20 cellular contexts compared by ENCODE assay signal in the genomic region with DNA sequence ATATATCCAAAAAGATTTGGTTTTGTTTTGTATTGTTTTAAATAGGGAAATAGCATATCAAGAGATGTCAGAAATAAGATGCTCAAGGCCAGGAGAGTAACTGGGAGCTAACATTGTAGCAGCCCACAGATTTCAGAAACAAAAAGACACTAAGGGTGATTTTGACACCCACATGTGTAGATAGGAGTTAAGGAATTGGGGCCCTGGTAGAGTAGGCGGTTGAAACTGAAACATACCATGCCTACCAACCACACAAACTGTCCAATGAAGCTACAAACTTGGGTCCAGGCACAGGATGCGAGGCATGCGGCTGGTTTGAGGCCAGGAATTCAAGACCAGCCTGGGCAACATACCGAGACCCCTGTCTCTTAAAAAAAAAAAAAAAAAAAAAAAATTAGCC. TPM values are rescaled to one million over a fixed set of nuclear protein-coding genes. Genes with fewer than 3 reads are reported as not detected.
"Had no signal": no experiment of that assay in that cellular context is flagged by ENCODE, and none has a peak within 500 bp of the region (broad histone marks: within the 10 kb centered on the region; RNA-seq: fewer than 3 reads in every experiment).

No MANE protein-coding gene starts in this region.

- ATAC-seq: activated T-cell treated with anti-CD3 and anti-CD28 coated beads, Interleukin-2, amount 50 U/mL, for 4 hours; right lobe of liver had no signal

- H3K36me3 ChIP-seq: brain microvascular endothelial cell, left ventricle myocardium inferior, prostate gland, right lobe of liver, thoracic aorta had no signal

- H3K9me3 ChIP-seq: left ventricle myocardium inferior, prostate gland, right lobe of liver, thoracic aorta had no signal

- H3K79me2 ChIP-seq: hepatocyte had no signal

- H3K4me3 ChIP-seq: hepatocyte, left ventricle myocardium inferior, prostate gland, right lobe of liver, thoracic aorta had no signal

- H3K4me1 ChIP-seq: left ventricle myocardium inferior, prostate gland, right lobe of liver had no signal

- H3K27ac ChIP-seq: brain microvascular endothelial cell, hepatocyte, left ventricle myocardium inferior, prostate gland, right lobe of liver, thoracic aorta had no signal

- H2AFZ ChIP-seq: hepatocyte had no signal

- H3K27ac Mint-ChIP-seq: activated B cell treated with CpG ODN at 0.5 μM for 24 hours; activated naive CD8-positive, alpha-beta T cell; nephron had no signal

- H3K4me3 Mint-ChIP-seq: activated B cell treated with CpG ODN at 0.5 μM for 24 hours; activated naive CD8-positive, alpha-beta T cell; activated T-cell treated with anti-CD3 and anti-CD28 coated beads, Interleukin-2, amount 50 U/mL, for 4 hours; nephron had no signal

- DNase-seq: activated B cell treated with CpG ODN at 0.5 μM for 24 hours; activated effector memory CD4-positive, alpha-beta T cell treated with anti-CD3 and anti-CD28 coated beads, Interleukin-2, amount 50 U/mL, for 16 hours; activated T-cell treated with anti-CD3 and anti-CD28 coated beads, Interleukin-2, amount 50 U/mL, for 4 hours; brain microvascular endothelial cell; kidney; left ventricle myocardium inferior; mesenchymal stem cell; occipital lobe; right lobe of liver; stimulated activated CD4-positive, alpha-beta T cell treated with anti-CD3 and anti-CD28 coated beads, Interleukin-2, amount 100 ng/mL, for 24 hours; stimulated activated naive CD4-positive, alpha-beta T cell treated with Interleukin-2 at 50 U/mL for 16 hours had no signal

- H3K4me1 Mint-ChIP-seq: activated B cell treated with CpG ODN at 0.5 μM for 24 hours, nephron had no signal

- H3K9me3 Mint-ChIP-seq: activated B cell treated with CpG ODN at 0.5 μM for 24 hours; activated T-cell treated with anti-CD3 and anti-CD28 coated beads, Interleukin-2, amount 50 U/mL, for 4 hours; nephron had no signal

- H3K4me2 ChIP-seq: hepatocyte had no signal

- H3K27me3 ChIP-seq: brain microvascular endothelial cell, hepatocyte, right lobe of liver had no signal

- H3K36me3 Mint-ChIP-seq: activated naive CD8-positive, alpha-beta T cell had no signal

RNA-seq across cellular contexts. Expression of a gene that starts 45.6 kb away (rescaled TPM):
- total RNA-seq: activated B cell treated with CpG ODN at 0.5 μM for 24 hours; activated T-cell treated with anti-CD3 and anti-CD28 coated beads, Interleukin-2, amount 50 U/mL, for 4 hours; cerebellum; dermis microvascular lymphatic vessel endothelial cell; hepatocyte; kidney; left ventricle myocardium inferior; right lobe of liver; thoracic aorta; ureter had no signal
- polyA plus RNA-seq: esophagus, hepatocyte had no signal
